ENCODE assay signal across 12 cellular contexts in the genomic region with DNA sequence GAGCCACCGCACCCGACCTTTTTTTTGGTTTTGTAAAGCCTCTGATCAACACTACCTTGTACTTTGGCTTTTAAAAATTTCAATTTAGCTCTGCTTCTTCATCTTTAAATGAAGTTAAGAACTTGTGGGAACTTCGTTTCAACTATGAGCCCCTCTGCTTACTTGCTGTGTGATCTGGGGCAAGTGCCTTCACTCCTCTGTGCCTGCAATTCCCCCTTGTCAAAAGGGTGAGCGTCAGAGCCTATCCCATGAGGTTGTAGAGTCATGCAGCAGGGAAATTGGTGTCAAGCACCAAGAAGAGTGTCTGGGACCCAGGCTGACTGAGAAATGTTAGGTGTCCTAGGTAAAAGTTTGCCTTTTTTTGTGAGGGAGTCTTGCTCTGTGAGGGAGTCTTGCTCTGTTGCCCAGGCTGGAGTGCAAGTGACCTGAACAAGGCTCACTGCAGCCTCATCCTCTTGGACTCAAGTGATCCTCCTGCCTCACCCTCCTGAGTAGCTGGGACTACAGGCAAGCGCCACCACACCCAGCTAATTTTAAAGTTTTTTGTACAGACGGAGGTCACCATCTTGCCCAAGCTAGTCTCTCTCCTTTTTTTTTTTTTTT. TPM values are rescaled to one million over a fixed set of nuclear protein-coding genes. Genes with fewer than 3 reads are reported as not detected.
DNase-seq lines count a peak whose midpoint lies in the region; ATAC-seq and TF ChIP-seq lines count a peak whose summit lies in the region.
"Had no signal": no experiment of that assay in that cellular context is flagged by ENCODE, and none has a peak within 500 bp of the region (broad histone marks: within the 10 kb centered on the region; RNA-seq: fewer than 3 reads in every experiment).

No MANE protein-coding gene starts in this region.

- peak overlapping the region; percentile 39 for H3K4me3 Mint-ChIP-seq in T-helper 2 cell treated with Interferon-gamma antibody and Interleukin-4, amounts not matched to agents 5 μg/mL and 100 μg/mL, for 36 hours
- H3K4me3 Mint-ChIP-seq in chondrocyte (ENCODE audit: unreplicated experiment), result no peak overlapping the region

- peak overlapping the region; percentile 12 for H3K4me2 ChIP-seq in Loucy (ENCODE audit: low read depth, low read length, poor library complexity, severe bottlenecking)

- no peaks in the 10 kb centered on the region for H3K9me3 Mint-ChIP-seq in T-helper 2 cell treated with Interferon-gamma antibody and Interleukin-4, amounts not matched to agents 5 μg/mL and 100 μg/mL, for 36 hours
- no peaks in the 10 kb centered on the region for H3K9me3 Mint-ChIP-seq in chondrocyte (ENCODE audit: low read depth)
- H3K9me3 Mint-ChIP-seq: brain had no signal

- H3K9me2 ChIP-seq in Loucy (replicated peaks; ENCODE audit: low read depth, low read length), result no peaks in the 10 kb centered on the region

- intact Hi-C loops in sigmoid colon (cut with DNase I), result no loop called here

- H3K79me2 ChIP-seq in Loucy (ENCODE audit: insufficient read depth, low read length), result peaks cover 90% of the 10 kb centered on the region

- H3K27ac Mint-ChIP-seq in T-helper 2 cell treated with Interferon-gamma antibody and Interleukin-4, amounts not matched to agents 5 μg/mL and 100 μg/mL, for 36 hours, result peak overlapping the region; percentile 68
- peak overlapping the region; percentile 57 for H3K27ac Mint-ChIP-seq in chondrocyte (ENCODE audit: unreplicated experiment)

- DNase-seq in T-helper 2 cell treated with Interferon-gamma antibody and Interleukin-4, amounts not matched to agents 5 μg/mL and 100 μg/mL, for 36 hours (ENCODE audit: low spot score), result no peak
- DNase-seq in T-helper 2 cell (no peak), chondrocyte (ENCODE audit: low spot score) (no peak), sigmoid colon (no peak), SJCRH30 (no peak), kidney tubule cell (ENCODE audit: low spot score) (no peak)
- DNase-seq: 8988T, islet precursor cell, right cardiac atrium had no signal

- H3K9ac ChIP-seq in Loucy (ENCODE audit: low read depth, low read length, poor library complexity, severe bottlenecking), result no peak overlapping the region

- TF ChIP-seq POLR2A in sigmoid colon (IDR thresholded peaks at IDR 0.05), result no peak

- H3K36me3 Mint-ChIP-seq in T-helper 2 cell treated with Interferon-gamma antibody and Interleukin-4, amounts not matched to agents 5 μg/mL and 100 μg/mL, for 36 hours (ENCODE audit: low read depth), result peaks cover 40% of the 10 kb centered on the region
- H3K36me3 Mint-ChIP-seq in chondrocyte (ENCODE audit: low read depth), result peaks cover 8% of the 10 kb centered on the region

- no peak for ATAC-seq in GM18502 (IDR thresholded peaks at IDR 0.05; ENCODE audit: poor library complexity, unreplicated experiment)
- ATAC-seq: right cardiac atrium had no signal

- H3K36me3 ChIP-seq in Loucy (ENCODE audit: insufficient read depth, low read length) (peaks cover 35% of the 10 kb centered on the region; the same call in 1 of the 2 replicates), sigmoid colon (peaks cover 0 to 19% (median 9%) of the 10 kb centered on the region in 4 donors), SJCRH30 (peaks cover 1% of the 10 kb centered on the region; the same call in 1 of the 2 replicates)

- H3K27me3 Mint-ChIP-seq in T-helper 2 cell treated with Interferon-gamma antibody and Interleukin-4, amounts not matched to agents 5 μg/mL and 100 μg/mL, for 36 hours (ENCODE audit: low read depth), result no peaks in the 10 kb centered on the region
- no peaks in the 10 kb centered on the region for H3K27me3 Mint-ChIP-seq in chondrocyte (ENCODE audit: low read depth)
- H3K27me3 Mint-ChIP-seq: brain had no signal

- H3K4me1 Mint-ChIP-seq in T-helper 2 cell treated with Interferon-gamma antibody and Interleukin-4, amounts not matched to agents 5 μg/mL and 100 μg/mL, for 36 hours (ENCODE audit: low read depth), result peaks cover 44% of the 10 kb centered on the region
- peaks cover 52% of the 10 kb centered on the region for H3K4me1 Mint-ChIP-seq in chondrocyte (ENCODE audit: low read depth)

- H3F3A ChIP-seq in Loucy (ENCODE audit: low read depth), result no peaks in the 10 kb centered on the region

- TF ChIP-seq CTCF in Loucy (conservative IDR thresholded peaks at IDR 0.05; ENCODE audit: low read length), result no peak
- no peak for TF ChIP-seq CTCF in chondrocyte (IDR thresholded peaks at IDR 0.05)
- no peak for TF ChIP-seq CTCF in sigmoid colon (IDR thresholded peaks at IDR 0.05)

- 57 to 84% methylated on average over 6 of the region's 6 CpGs for WGBS in sigmoid colon, 2 donors

- H3K4me3 ChIP-seq in Loucy (ENCODE audit: low read length, poor library complexity, severe bottlenecking) (no peak overlapping the region), sigmoid colon (no peak overlapping the region), SJCRH30 (no peak overlapping the region)

- peak overlapping the region; percentile 9 to 99 (median 98) for H3K27ac ChIP-seq in sigmoid colon
- no peak overlapping the region for H3K27ac ChIP-seq in SJCRH30

- H3K9me3 ChIP-seq in Loucy (ENCODE audit: insufficient read depth, low read depth, low read length) (no peaks in the 10 kb centered on the region), sigmoid colon (no peaks in the 10 kb centered on the region), SJCRH30 (replicated peaks) (no peaks in the 10 kb centered on the region)

- H3K4me1 ChIP-seq in Loucy (ENCODE audit: insufficient read depth, low read length, poor library complexity, severe bottlenecking) (peaks cover 46% of the 10 kb centered on the region), sigmoid colon (peaks cover 0 to 72% (median 71%) of the 10 kb centered on the region in 4 donors), SJCRH30 (no peaks in the 10 kb centered on the region)

- no peak overlapping the region for H2AFZ ChIP-seq in Loucy (ENCODE audit: low read length)

- TF ChIP-seq EP300 in sigmoid colon (IDR thresholded peaks at IDR 0.05), result no peak

- H3K27me3 ChIP-seq in Loucy (ENCODE audit: insufficient read depth, low read length, poor library complexity, severe bottlenecking) (peaks cover 7% of the 10 kb centered on the region), sigmoid colon (no peaks in the 10 kb centered on the region), SJCRH30 (no peaks in the 10 kb centered on the region)

- peaks cover 75% of the 10 kb centered on the region for H4K20me1 ChIP-seq in Loucy (ENCODE audit: insufficient read depth, low read length, poor library complexity, severe bottlenecking)

RNA-seq across cellular contexts. Expression of gene VASP, which starts 5.7 kb away (rescaled TPM):
- total RNA-seq in chondrocyte (65.6 to 145 TPM (median 142 TPM) in 3 replicates), sigmoid colon (100 to 1,000 TPM; 101 to 205 (median 128) TPM)
- 100 to 1,000 TPM; 160 to 223 (median 164) TPM for polyA plus RNA-seq in sigmoid colon
- total RNA-seq in SJCRH30 (2014; rRNA removed; shearing (Covaris generic)), result 43.8 and 48.8 TPM in 2 replicates

RNA-seq across cellular contexts. Expression of gene PPM1N, which starts 14.7 kb away (rescaled TPM):
- total RNA-seq in chondrocyte, result 0.52 to 0.63 TPM in 2 of 3 replicates, not detected in the other
- 1 to 10 TPM; 1.2 to 2.5 (median 2.2) TPM for total RNA-seq in sigmoid colon
- 1 to 10 TPM; 3.0 to 4.2 (median 3.5) TPM for polyA plus RNA-seq in sigmoid colon
- total RNA-seq in SJCRH30 (2014; rRNA removed; shearing (Covaris generic)), result 1.0 and 1.4 TPM in 2 replicates

RNA-seq across cellular contexts. Expression of gene RTN2, which starts 16.1 kb away (rescaled TPM):
- total RNA-seq in chondrocyte, result 11.5 to 16.0 TPM (median 13.7 TPM) in 3 replicates
- total RNA-seq in sigmoid colon, result 10 to 100 TPM; 15.0 to 23.5 (median 19.2) TPM
- 10 to 100 TPM in 2 of 3 donors, 1 to 10 TPM in 1; 9.5 to 15.0 (median 12.0) TPM for polyA plus RNA-seq in sigmoid colon
- 29.3 and 30.9 TPM in 2 replicates for total RNA-seq in SJCRH30 (2014; rRNA removed; shearing (Covaris generic))

RNA-seq across cellular contexts. Expression of gene FOSB, which starts 45.2 kb away (rescaled TPM):
- 25.5 to 50.9 TPM (median 43.8 TPM) in 3 replicates for total RNA-seq in chondrocyte
- total RNA-seq in sigmoid colon, result 10 to 100 TPM in 3 of 4 donors, 1 to 10 TPM in 1; 1.1 to 28.1 (median 23.1) TPM
- polyA plus RNA-seq in sigmoid colon, result 10 to 100 TPM in 1 of 3 donors, 1 to 10 TPM in 2; 3.7 to 11.0 (median 5.4) TPM
- total RNA-seq in SJCRH30 (2014; rRNA removed; shearing (Covaris generic)), result 0.35 and 0.40 TPM in 2 replicates
